Comparison of ENCODE assay signal across 22 cellular contexts in genomic region chr6:2945069-2945452, GRCh38. TPM values are rescaled to one million over a fixed set of nuclear protein-coding genes. Genes with fewer than 3 reads are reported as not detected.
A peak's percentile ranks its signal among the peaks of the same experiment; 100 is the strongest.
DNase-seq lines count a peak whose midpoint lies in the region; ATAC-seq and TF ChIP-seq lines count a peak whose summit lies in the region.
"Had no signal": no experiment of that assay in that cellular context is flagged by ENCODE, and none has a peak within 500 bp of the region (broad histone marks: within the 10 kb centered on the region; RNA-seq: fewer than 3 reads in every experiment).

No MANE protein-coding gene starts in this region.

- peaks cover 4% of the 10 kb centered on the region for H3K36me3 Mint-ChIP-seq in activated naive CD8-positive, alpha-beta T cell
- H3K36me3 Mint-ChIP-seq in activated naive CD8-positive, alpha-beta T cell treated with anti-CD3 and anti-CD28 coated beads for 36 hours, result peaks cover 18% of the 10 kb centered on the region
- H3K36me3 Mint-ChIP-seq in WTC11, result no peaks in the 10 kb centered on the region; the same call in 1 of the 2 replicates
- H3K36me3 Mint-ChIP-seq in memory B cell, result peaks cover 17% of the 10 kb centered on the region

- H3K4me1 ChIP-seq in mesenchymal stem cell (ENCODE audit: control insufficient read depth, insufficient read depth, low read depth, low read length), result no peaks in the 10 kb centered on the region

- H2BK12ac ChIP-seq in mesenchymal stem cell (ENCODE audit: low read length in 2 of 2), result no peak overlapping the region

- H3K79me1 ChIP-seq in mesenchymal stem cell (replicated peaks; ENCODE audit: low read length, poor library complexity, severe bottlenecking), result peaks cover 5% of the 10 kb centered on the region

- H3K4me3 Mint-ChIP-seq in activated naive CD8-positive, alpha-beta T cell, result no peak overlapping the region
- no peak overlapping the region for H3K4me3 Mint-ChIP-seq in activated naive CD8-positive, alpha-beta T cell treated with anti-CD3 and anti-CD28 coated beads for 36 hours
- H3K4me3 Mint-ChIP-seq in WTC11, result no peak overlapping the region
- peak overlapping the region; percentile 46 for H3K4me3 Mint-ChIP-seq in memory B cell
- H3K4me3 Mint-ChIP-seq in stimulated activated naive CD8-positive, alpha-beta T cell treated with anti-CD3 and anti-CD28 coated beads, Interleukin-15, amount 100 ng/mL, for 72 hours, result no peak overlapping the region
- H3K4me3 Mint-ChIP-seq: T-helper 1 cell treated with Interleukin-12 subunit alpha and Interleukin-12 subunit beta and Interleukin-4 antibody, amounts not matched to agents 30 μg/mL and 1 μg/mL, for 36 hours had no signal

- no peaks in the 10 kb centered on the region for H3K9me3 Mint-ChIP-seq in activated naive CD8-positive, alpha-beta T cell (ENCODE audit: low read depth)
- H3K9me3 Mint-ChIP-seq in activated naive CD8-positive, alpha-beta T cell treated with anti-CD3 and anti-CD28 coated beads for 36 hours, result peaks cover 5% of the 10 kb centered on the region
- H3K9me3 Mint-ChIP-seq in WTC11 (peaks cover 4% of the 10 kb centered on the region), memory B cell (no peaks in the 10 kb centered on the region)
- H3K9me3 Mint-ChIP-seq in stimulated activated naive CD8-positive, alpha-beta T cell treated with anti-CD3 and anti-CD28 coated beads, Interleukin-15, amount 100 ng/mL, for 72 hours, result no peaks in the 10 kb centered on the region

- H3K14ac ChIP-seq in mesenchymal stem cell (ENCODE audit: low read length in 2 of 2), result no peak overlapping the region

- whole genome bisulfite sequencing in mesenchymal stem cell, result 94% methylated on average over 9 of the region's 12 CpGs

- POLR2A ChIA-PET in WTC11 (lab: Charles Lee), result no interaction called here

- H2BK5ac ChIP-seq in mesenchymal stem cell (ENCODE audit: low read depth, low read length, poor library complexity, severe bottlenecking), result no peak overlapping the region

- H3K27ac Mint-ChIP-seq in activated naive CD8-positive, alpha-beta T cell, result peak overlapping the region; percentile 30
- H3K27ac Mint-ChIP-seq in activated naive CD8-positive, alpha-beta T cell treated with anti-CD3 and anti-CD28 coated beads for 36 hours, result no peak overlapping the region
- H3K27ac Mint-ChIP-seq in WTC11, result peak overlapping the region; percentile 12
- H3K27ac Mint-ChIP-seq in memory B cell, result peak overlapping the region; percentile 59
- H3K27ac Mint-ChIP-seq in stimulated activated naive CD8-positive, alpha-beta T cell treated with anti-CD3 and anti-CD28 coated beads, Interleukin-15, amount 100 ng/mL, for 72 hours, result no peak overlapping the region
- H3K27ac Mint-ChIP-seq: T-helper 1 cell treated with Interleukin-12 subunit alpha and Interleukin-12 subunit beta and Interleukin-4 antibody, amounts not matched to agents 30 μg/mL and 1 μg/mL, for 36 hours had no signal

- H3K4me2 ChIP-seq in mesenchymal stem cell (ENCODE audit: low read length, poor library complexity, severe bottlenecking), result no peak overlapping the region

- H3K4me3 ChIP-seq in mesenchymal stem cell (ENCODE audit: insufficient read depth in 1 of 2, low read depth in 1 of 2, low read length in 2 of 2), result no peak overlapping the region
- H3K4me3 ChIP-seq: dorsolateral prefrontal cortex, tibial nerve had no signal

- no peaks in the 10 kb centered on the region for H3K27me3 ChIP-seq in mesenchymal stem cell (ENCODE audit: control insufficient read depth in 1 of 2, insufficient read depth in 1 of 2, low read length in 2 of 2)
- H3K27me3 ChIP-seq: dorsolateral prefrontal cortex, tibial nerve had no signal

- H2AK5ac ChIP-seq in mesenchymal stem cell (ENCODE audit: low read length, severe bottlenecking), result no peak overlapping the region

- ATAC-seq in WTC11 (no peak), memory B cell (ENCODE audit: low read depth) (peak; percentile 35), GM19397 (IDR thresholded peaks at IDR 0.05; ENCODE audit: unreplicated experiment) (no peak)
- no peak for ATAC-seq in stimulated activated naive CD8-positive, alpha-beta T cell treated with anti-CD3 and anti-CD28 coated beads, Interleukin-15, amount 100 ng/mL, for 72 hours
- ATAC-seq: stimulated activated naive CD8-positive, alpha-beta T cell treated with anti-CD3 and anti-CD28 coated beads, Interleukin-15, Interleukin-2, amounts not matched to agents 100 U/mL and 50 U/mL, for 24 hours had no signal

- H2BK120ac ChIP-seq in mesenchymal stem cell (ENCODE audit: low read depth, low read length), result no peak overlapping the region

- no peak overlapping the region for H3K27ac ChIP-seq in mesenchymal stem cell (ENCODE audit: low read length, poor library complexity, severe bottlenecking)
- H3K27ac ChIP-seq: C4-2B, tibial nerve had no signal

- H3K18ac ChIP-seq in mesenchymal stem cell (ENCODE audit: low read depth in 1 of 2, low read length in 2 of 2), result no peak overlapping the region

- no peak overlapping the region for H2BK15ac ChIP-seq in mesenchymal stem cell (ENCODE audit: low read depth, poor library complexity, severe bottlenecking)

- H4K8ac ChIP-seq in mesenchymal stem cell (ENCODE audit: low read length), result no peak overlapping the region

- TF ChIP-seq CTCF in WTC11 (IDR thresholded peaks at IDR 0.05), result no peak

- H3K36me3 ChIP-seq in mesenchymal stem cell (ENCODE audit: control insufficient read depth in 1 of 2, insufficient read depth in 2 of 2, low read depth in 1 of 2, low read length in 2 of 2), result peaks cover 27 to 29% of the 10 kb centered on the region in 2 experiments

- peaks cover 33% of the 10 kb centered on the region for H3K4me1 Mint-ChIP-seq in activated naive CD8-positive, alpha-beta T cell (ENCODE audit: low read depth)
- H3K4me1 Mint-ChIP-seq in activated naive CD8-positive, alpha-beta T cell treated with anti-CD3 and anti-CD28 coated beads for 36 hours, result peaks cover 35% of the 10 kb centered on the region
- H3K4me1 Mint-ChIP-seq in WTC11 (peaks cover 27% of the 10 kb centered on the region), memory B cell (peaks cover 51% of the 10 kb centered on the region)
- peaks cover 38% of the 10 kb centered on the region for H3K4me1 Mint-ChIP-seq in stimulated activated naive CD8-positive, alpha-beta T cell treated with anti-CD3 and anti-CD28 coated beads, Interleukin-15, amount 100 ng/mL, for 72 hours

- H3K27me3 Mint-ChIP-seq in activated naive CD8-positive, alpha-beta T cell, result no peaks in the 10 kb centered on the region
- H3K27me3 Mint-ChIP-seq in activated naive CD8-positive, alpha-beta T cell treated with anti-CD3 and anti-CD28 coated beads for 36 hours, result peaks cover 4% of the 10 kb centered on the region
- no peaks in the 10 kb centered on the region for H3K27me3 Mint-ChIP-seq in WTC11 (ENCODE audit: low read depth)
- H3K27me3 Mint-ChIP-seq in memory B cell, result no peaks in the 10 kb centered on the region
- H3K27me3 Mint-ChIP-seq in stimulated activated naive CD8-positive, alpha-beta T cell treated with anti-CD3 and anti-CD28 coated beads, Interleukin-15, amount 100 ng/mL, for 72 hours, result no peaks in the 10 kb centered on the region

- no peak overlapping the region for H3K9ac ChIP-seq in mesenchymal stem cell (ENCODE audit: low read length)

- no peak overlapping the region for H2AFZ ChIP-seq in mesenchymal stem cell (ENCODE audit: low read depth, low read length)

- H3K23ac ChIP-seq in mesenchymal stem cell (ENCODE audit: low read length in 2 of 2), result no peak overlapping the region

- no peak overlapping the region for H4K91ac ChIP-seq in mesenchymal stem cell (ENCODE audit: low read length)

- H3K4ac ChIP-seq in mesenchymal stem cell (ENCODE audit: low read depth in 1 of 2, low read length in 2 of 2), result no peak overlapping the region

- DNase-seq in activated naive CD8-positive, alpha-beta T cell treated with anti-CD3 and anti-CD28 coated beads for 36 hours, result no peak
- DNase-seq in WTC11 (ENCODE audit: low spot score), result no peak
- DNase-seq in memory B cell (ENCODE audit: low spot score in 2 of 2), result no peak
- DNase-seq in ureter (ENCODE audit: low spot score), result peak; percentile 35
- DNase-seq in stimulated activated naive CD8-positive, alpha-beta T cell treated with anti-CD3 and anti-CD28 coated beads, Interleukin-15, amount 100 ng/mL, for 72 hours, result no peak
- DNase-seq in mesenchymal stem cell, result no peak
- DNase-seq: activated T-cell treated with anti-CD3 and anti-CD28 coated beads for 4 hours; amygdala; dorsolateral prefrontal cortex; GOT3; NCI-H1105 treated with DMSO at 0.1 percent for 48 hours; NCI-H2029 treated with DMSO at 0.1 percent for 48 hours; NCI-H446 treated with DMSO at 0.1 percent for 48 hours; retina; stimulated activated CD4-positive, alpha-beta T cell treated with anti-CD3 and anti-CD28 coated beads, Interleukin-4, amount 100 ng/mL, for 1 hour; stimulated activated naive CD8-positive, alpha-beta T cell treated with anti-CD3 and anti-CD28 coated beads, Interleukin-15, Interleukin-2, amounts not matched to agents 100 U/mL and 50 U/mL, for 24 hours had no signal

- no peaks in the 10 kb centered on the region for H3K9me3 ChIP-seq in mesenchymal stem cell (ENCODE audit: control insufficient read depth, low read length)
- H3K9me3 ChIP-seq: tibial nerve had no signal

- CTCF ChIA-PET in WTC11 (lab: Charles Lee), result interaction anchor here (11.2 kb wide), 1 partner anchor 7 kb away, joined by 114 read pairs; no protein-coding TSS in a partner anchor

TF ChIP-seq in WTC11, 78 proteins besides CTCF, POLR2A, EP300 and RAD21 (continues in another document):
- TF ChIP-seq RELA (CRISPR knock-in tag; IDR thresholded peaks at IDR 0.05; ENCODE audit: borderline replicate concordance), result no peak
- TF ChIP-seq, protein P1, sequence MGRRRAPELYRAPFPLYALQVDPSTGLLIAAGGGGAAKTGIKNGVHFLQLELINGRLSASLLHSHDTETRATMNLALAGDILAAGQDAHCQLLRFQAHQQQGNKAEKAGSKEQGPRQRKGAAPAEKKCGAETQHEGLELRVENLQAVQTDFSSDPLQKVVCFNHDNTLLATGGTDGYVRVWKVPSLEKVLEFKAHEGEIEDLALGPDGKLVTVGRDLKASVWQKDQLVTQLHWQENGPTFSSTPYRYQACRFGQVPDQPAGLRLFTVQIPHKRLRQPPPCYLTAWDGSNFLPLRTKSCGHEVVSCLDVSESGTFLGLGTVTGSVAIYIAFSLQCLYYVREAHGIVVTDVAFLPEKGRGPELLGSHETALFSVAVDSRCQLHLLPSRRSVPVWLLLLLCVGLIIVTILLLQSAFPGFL (CRISPR knock-in tag; IDR thresholded peaks at IDR 0.05; ENCODE audit: borderline replicate concordance), result no peak

RNA-seq across cellular contexts. Expression of gene SERPINB6, which starts 26.3 kb away (rescaled TPM):
- 10 to 100 TPM; 54.9 to 56.0 TPM for total RNA-seq in activated naive CD8-positive, alpha-beta T cell treated with anti-CD3 and anti-CD28 coated beads for 36 hours
- 28.0 to 33.7 TPM (median 32.9 TPM) in 3 replicates for total RNA-seq in WTC11 (2021)
- total RNA-seq in ureter, result 121 TPM
- polyA plus RNA-seq in mesenchymal stem cell (2013, experiment 1 of 2), result 173 TPM
- 171 TPM for polyA plus RNA-seq in mesenchymal stem cell (2013, experiment 2 of 2)

RNA-seq across cellular contexts. Expression of gene SERPINB9, which starts 42.0 kb away (rescaled TPM):
- total RNA-seq in activated naive CD8-positive, alpha-beta T cell treated with anti-CD3 and anti-CD28 coated beads for 36 hours, result 10 to 100 TPM; 51.3 to 51.4 TPM
- total RNA-seq in WTC11 (2021) (39.5 to 43.7 TPM (median 41.6 TPM) in 3 replicates), ureter (6.7 TPM)
- 11.1 TPM for polyA plus RNA-seq in mesenchymal stem cell (2013, experiment 1 of 2)
- polyA plus RNA-seq in mesenchymal stem cell (2013, experiment 2 of 2), result 11.3 TPM
- total RNA-seq: SK-MEL-5 had no signal

RNA-seq across cellular contexts. Expression of gene NQO2, which starts 54.6 kb away (rescaled TPM):
- 10 to 100 TPM; 12.8 to 13.7 TPM for total RNA-seq in activated naive CD8-positive, alpha-beta T cell treated with anti-CD3 and anti-CD28 coated beads for 36 hours
- total RNA-seq in WTC11 (2021) (119 to 152 TPM (median 150 TPM) in 3 replicates), ureter (27.0 TPM)
- polyA plus RNA-seq in mesenchymal stem cell (2013, experiment 1 of 2), result 20.8 TPM
- polyA plus RNA-seq in mesenchymal stem cell (2013, experiment 2 of 2), result 21.0 TPM

Comparison
In these comparisons a context has a peak if more than half of its experiments do, and no peak if none do; other contexts are left out.
1. H3K27ac Mint-ChIP-seq: peak in activated naive CD8-positive, alpha-beta T cell (single experiment), WTC11 (single experiment) and memory B cell (single experiment); none in activated naive CD8-positive, alpha-beta T cell treated with anti-CD3 and anti-CD28 coated beads for 36 hours (single experiment) and stimulated activated naive CD8-positive, alpha-beta T cell treated with anti-CD3 and anti-CD28 coated beads, Interleukin-15, amount 100 ng/mL, for 72 hours (0 of 2).